8 cellular contexts compared by ENCODE assay signal in the genomic region with DNA sequence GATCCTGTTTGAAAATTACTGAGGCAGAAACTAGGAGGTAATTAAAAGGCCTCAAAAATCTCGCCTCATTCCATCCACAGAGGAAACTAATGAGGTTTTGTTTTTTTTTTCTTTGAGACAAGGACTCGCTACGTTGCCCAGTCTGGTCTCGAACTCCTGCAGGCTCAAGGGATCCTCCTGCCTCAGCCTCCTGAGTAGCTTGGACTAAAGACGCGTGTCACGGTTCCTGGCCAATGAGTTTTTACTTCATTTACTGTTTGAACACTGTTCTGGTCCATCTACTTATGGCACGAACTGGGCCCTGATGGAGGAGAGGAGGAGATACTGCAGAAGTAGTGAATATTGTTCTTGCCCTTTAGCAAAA. TPM values are rescaled to one million over a fixed set of nuclear protein-coding genes. Genes with fewer than 3 reads are reported as not detected.
DNase-seq lines count a peak whose midpoint lies in the region; ATAC-seq and TF ChIP-seq lines count a peak whose summit lies in the region.

No MANE protein-coding gene starts in this region.

- no peak for DNase-seq in cardiac muscle cell (ENCODE audit: low read depth in 1 of 2, low spot score in 1 of 2)
- no peak for DNase-seq in Right ventricle myocardium inferior (ENCODE audit: missing footprints)
- DNase-seq in astrocyte of the cerebellum (ENCODE audit: low read depth), result no peak
- DNase-seq in lung (ENCODE audit: low spot score), result no peak
- DNase-seq in upper lobe of left lung, result no peak
- no peak for DNase-seq in A172 (ENCODE audit: low spot score)
- DNase-seq in UCSD-AML1 (lab: John Stamatoyannopoulos, UW; ENCODE audit: unreplicated experiment), result no peak
- DNase-seq in DMS 273 (lab: John Stamatoyannopoulos, UW; ENCODE audit: unreplicated experiment), result no peak

- ATAC-seq in Right ventricle myocardium inferior (no peak), lung (ENCODE audit: insufficient read depth, low FRiP score) (no peak), upper lobe of left lung (ENCODE audit: low FRiP score in 2 of 2) (no peak)

- TF ChIP-seq CTCF in cardiac muscle cell (IDR thresholded peaks at IDR 0.05; ENCODE audit: low read depth, low read length) (no peak), astrocyte of the cerebellum (IDR thresholded peaks at IDR 0.05; ENCODE audit: low read depth, low read length, missing control alignments) (no peak), lung (IDR thresholded peaks at IDR 0.05; ENCODE audit: control extremely low read depth, extremely low read depth) (no peak), upper lobe of left lung (IDR thresholded peaks at IDR 0.05) (no peak)

- TF ChIP-seq POLR2A in upper lobe of left lung (IDR thresholded peaks at IDR 0.05), result no peak

- intact Hi-C loops in Right ventricle myocardium inferior (cut with DNase I), result loop anchor here (5.0 kb wide), 2 partner anchors 62 to 307 kb away; a partner anchor contains a TSS

- 25 to 32% methylated on average over 8 of the region's 8 CpGs for WGBS in lung, 2 donors
- WGBS in upper lobe of left lung, 2 donors, result 18 to 24% methylated on average over 8 of the region's 8 CpGs

- H3K4me1 ChIP-seq in cardiac muscle cell (ENCODE audit: low read depth), result peaks cover 17% of the 10 kb centered on the region
- peaks cover 8 to 9% of the 10 kb centered on the region in 2 donors for H3K4me1 ChIP-seq in lung (ENCODE audit: control insufficient read depth in 2 of 2, insufficient read depth in 2 of 2, low read length in 2 of 2)
- peaks cover 32 to 44% (median 33%) of the 10 kb centered on the region in 4 donors for H3K4me1 ChIP-seq in upper lobe of left lung

- peak overlapping the region; percentile 91 for H3K4me3 ChIP-seq in cardiac muscle cell
- peak overlapping the region; percentile 84 for H3K4me3 ChIP-seq in astrocyte of the cerebellum (ENCODE audit: low read depth, low read length)
- peak overlapping the region; percentile 54 for H3K4me3 ChIP-seq in lung
- H3K4me3 ChIP-seq in upper lobe of left lung, result peak overlapping the region; percentile 62 to 99 (median 98)

- TF ChIP-seq EP300 in upper lobe of left lung (IDR thresholded peaks at IDR 0.05), result no peak

- no peaks in the 10 kb centered on the region for H3K9me3 ChIP-seq in cardiac muscle cell (ENCODE audit: low read depth)
- H3K9me3 ChIP-seq in lung (ENCODE audit: control insufficient read depth in 2 of 2, insufficient read depth in 1 of 2, low read length in 1 of 2), result no peaks in the 10 kb centered on the region
- H3K9me3 ChIP-seq in upper lobe of left lung, result no peaks in the 10 kb centered on the region

- no peaks in the 10 kb centered on the region for H3K27me3 ChIP-seq in cardiac muscle cell
- no peaks in the 10 kb centered on the region for H3K27me3 ChIP-seq in lung (ENCODE audit: control insufficient read depth, insufficient read depth)
- H3K27me3 ChIP-seq in upper lobe of left lung, result no peaks in the 10 kb centered on the region

- in situ Hi-C loops in astrocyte of the cerebellum (cut with HindIII; ENCODE audit: low sequenced_read_pairs), result no loop called here

- H3K27ac ChIP-seq in cardiac muscle cell (no peak overlapping the region), lung (ENCODE audit: low read depth in 1 of 2, low read length in 1 of 2) (peak overlapping the region; percentile 93 to 94), upper lobe of left lung (peak overlapping the region; percentile 91 to 98 (median 96))

- H3K36me3 ChIP-seq in cardiac muscle cell (peaks cover 21% of the 10 kb centered on the region), lung (ENCODE audit: control insufficient read depth in 2 of 2, insufficient read depth in 2 of 2, low read length in 2 of 2) (peaks cover 13 to 24% of the 10 kb centered on the region in 2 donors), upper lobe of left lung (peaks cover 9 to 55% (median 40%) of the 10 kb centered on the region in 4 donors)

RNA-seq across cellular contexts. Expression of a gene that starts 0.6 kb away (rescaled TPM):
- total RNA-seq in cardiac muscle cell (67.3 and 89.0 TPM in 2 replicates), Right ventricle myocardium inferior (78.6 TPM), lung (100 to 1,000 TPM in 1 of 2 donors, 10 to 100 TPM in 1; 81.3 to 147 TPM), upper lobe of left lung (100 to 1,000 TPM in 5 of 6 donors, 10 to 100 TPM in 1; 98.1 to 250 (median 131) TPM)
- polyA plus RNA-seq in cardiac muscle cell (49.2 and 49.9 TPM in 2 replicates), lung (10 to 100 TPM; 23.4 to 46.4 TPM)
- 119 and 131 TPM in 2 replicates for total RNA-seq in A172 (2014; rRNA removed; shearing (Covaris generic))

RNA-seq across cellular contexts. Expression of a gene that starts 16.1 kb away (rescaled TPM):
- total RNA-seq in cardiac muscle cell (26.1 and 33.9 TPM in 2 replicates), Right ventricle myocardium inferior (31.5 TPM), lung (10 to 100 TPM; 45.1 to 51.9 TPM), upper lobe of left lung (10 to 100 TPM; 43.2 to 91.1 (median 52.5) TPM)
- polyA plus RNA-seq in cardiac muscle cell (69.0 and 85.7 TPM in 2 replicates), lung (10 to 100 TPM; 36.5 to 73.3 TPM)
- total RNA-seq in A172 (2014; rRNA removed; shearing (Covaris generic)), result 102 and 112 TPM in 2 replicates

RNA-seq across cellular contexts. Expression of a gene that starts 16.4 kb away (rescaled TPM):
- total RNA-seq in cardiac muscle cell (33.5 and 67.8 TPM in 2 replicates), Right ventricle myocardium inferior (41.0 TPM), lung (10 to 100 TPM; 64.8 to 96.4 TPM), upper lobe of left lung (100 to 1,000 TPM in 1 of 6 donors, 10 to 100 TPM in 5; 57.3 to 128 (median 71.5) TPM)
- polyA plus RNA-seq in cardiac muscle cell (29.7 and 33.7 TPM in 2 replicates), lung (10 to 100 TPM; 27.5 to 32.4 TPM)
- total RNA-seq in A172 (2014; rRNA removed; shearing (Covaris generic)), result 52.7 and 55.8 TPM in 2 replicates

RNA-seq across cellular contexts. Expression of a gene that starts 31.6 kb away (rescaled TPM):
- total RNA-seq in cardiac muscle cell (7.3 and 16.2 TPM in 2 replicates), Right ventricle myocardium inferior (5.0 TPM), lung (10 to 100 TPM; 12.2 to 14.3 TPM), upper lobe of left lung (10 to 100 TPM in 3 of 6 donors, 1 to 10 TPM in 3; 7.9 to 49.2 (median 11.7) TPM)
- polyA plus RNA-seq in cardiac muscle cell (2.8 and 3.5 TPM in 2 replicates), lung (1 to 10 TPM; 3.9 to 5.5 TPM)
- 6.5 and 8.4 TPM in 2 replicates for total RNA-seq in A172 (2014; rRNA removed; shearing (Covaris generic))

RNA-seq across cellular contexts. Expression of a gene that starts 46.7 kb away (rescaled TPM):
- total RNA-seq in cardiac muscle cell (9.8 and 52.7 TPM in 2 replicates), Right ventricle myocardium inferior (1.6 TPM), lung (10 to 100 TPM; 10.5 to 15.0 TPM), upper lobe of left lung (10 to 100 TPM in 1 of 6 donors, 1 to 10 TPM in 5; 4.4 to 34.6 (median 7.4) TPM)
- polyA plus RNA-seq in cardiac muscle cell (27.0 and 84.6 TPM in 2 replicates), lung (1 to 10 TPM; 6.3 to 9.9 TPM)
- 162 and 170 TPM in 2 replicates for total RNA-seq in A172 (2014; rRNA removed; shearing (Covaris generic))
